In the genomic region with DNA sequence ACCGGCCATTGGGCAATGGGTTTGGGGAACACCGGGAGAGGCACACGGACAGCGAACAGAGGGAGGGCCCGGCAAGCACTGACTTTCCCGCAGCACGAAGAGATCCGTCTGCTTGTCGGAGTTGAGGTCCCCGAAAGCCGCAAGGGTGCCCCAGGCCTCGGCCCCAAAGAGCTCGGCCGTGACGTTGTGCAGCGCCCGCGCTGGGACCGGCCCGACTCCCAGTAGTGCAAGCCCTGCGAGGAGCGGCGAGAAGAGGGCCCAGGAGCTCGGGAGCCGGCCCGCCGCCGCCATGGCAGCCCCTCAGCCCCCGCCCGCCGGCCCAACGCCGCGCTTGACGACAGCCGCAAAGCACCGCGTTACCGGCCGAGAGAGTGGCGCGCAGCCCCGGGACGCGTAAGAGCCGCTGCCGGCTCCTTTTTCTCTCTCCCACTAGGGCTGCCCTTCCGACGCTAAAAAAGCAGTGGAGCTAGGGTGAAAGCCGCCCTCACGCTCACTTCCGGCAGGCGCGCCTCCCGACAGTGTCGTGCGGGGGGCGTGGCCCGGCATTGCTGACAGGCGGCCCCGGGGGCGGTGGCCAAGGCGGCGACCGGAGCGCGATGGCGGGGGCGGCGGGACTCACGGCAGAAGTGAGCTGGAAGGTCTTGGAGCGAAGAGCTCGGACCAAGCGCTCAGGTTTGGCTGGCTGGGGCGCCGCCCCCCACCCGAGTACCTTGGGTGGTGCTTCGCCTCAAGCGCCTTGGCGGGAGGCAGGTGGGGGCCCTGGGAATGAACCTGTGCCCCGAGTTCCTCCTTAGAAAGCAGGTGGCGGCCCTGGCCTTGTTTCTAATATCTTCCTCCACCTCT, we compare ENCODE assay signal across 8 cellular contexts. TPM values are rescaled to one million over a fixed set of nuclear protein-coding genes. Genes with fewer than 3 reads are reported as not detected.
A peak's percentile ranks its signal among the peaks of the same experiment; 100 is the strongest.
DNase-seq lines count a peak whose midpoint lies in the region; ATAC-seq, FAIRE-seq and TF ChIP-seq lines count a peak whose summit lies in the region.

Gene ITFG1 (minus strand): TSS at position 309 of the 843 bp plus-strand sequence. CDS start 18 bp downstream, at position 291.
Gene PHKB (plus strand): TSS at position 577 of the 843 bp plus-strand sequence. CDS start 20 bp downstream, at position 597.

- in situ Hi-C loops in HepG2 (cut with HindIII; ENCODE audit: extremely low pct_ligation_motif_present, low pct_unique_long_range_greater_than_20kb) = no loop called here

- peak within 1 kb of the TSS; percentile 82 to 100 (median 99) for H3K4me3 ChIP-seq in HepG2 (replicated peaks in 1 of 3; ENCODE audit: insufficient read depth in 1 of 3, low read depth in 2 of 3, low read length in 3 of 3)

- peak; percentile 80 to 86; a peak in 3 of 4 replicates for TF ChIP-seq POLR2A in HepG2 (IDR thresholded peaks at IDR 0.05; ENCODE audit: insufficient read depth in 1 of 2, low read depth in 2 of 2, low read length in 2 of 2)

- no peaks in the 10 kb centered on the region; a peak in 1 of 5 replicates for H3K27me3 ChIP-seq in HepG2 (ENCODE audit: control insufficient read depth in 1 of 2, insufficient read depth in 2 of 2, low read length in 2 of 2)

- peak within 1 kb of the TSS; percentile 85 for H3K4me2 ChIP-seq in HepG2 (ENCODE audit: low read depth, low read length)

- no peaks in the 10 kb centered on the region for H3K9me3 ChIP-seq in HepG2 (ENCODE audit: low read length)

- peak within 1 kb of the TSS; percentile 92 for H3K9ac ChIP-seq in HepG2 (ENCODE audit: insufficient read depth, low read depth, low read length)

- BruUV-seq in HepG2 (replicated peaks; lab: Mats Ljungman, UMichigan) = no TSS peak

- POLR2A ChIA-PET in HepG2 (lab: Yijun Ruan, JAX) = interaction anchor here (0.8 to 6.2 kb wide), 17 partner anchors 9 to 616 kb away, joined by 3 to 37 read pairs (median 9); no protein-coding TSS in a partner anchor

- FAIRE-seq in HepG2 (lab: Jason Lieb, UNC) = no peak

- ATAC-seq in HG03457 (IDR thresholded peaks at IDR 0.05; ENCODE audit: unreplicated experiment) (peak; percentile 75), HepG2 (peak; percentile 89)

- peak; percentile 78 for TF ChIP-seq RAD21 in HepG2 (CRISPR knock-in tag; IDR thresholded peaks at IDR 0.05)

- TF ChIP-seq EP300 in HepG2 (IDR thresholded peaks at IDR 0.05; ENCODE audit: low read depth in 2 of 2, low read length in 2 of 2) (peak in 1 of 2 experiments; percentile 68; a peak in 1 of 4 replicates), HepG2 (CRISPR knock-in tag; IDR thresholded peaks at IDR 0.05; ENCODE audit: borderline replicate concordance) (no peak)

- CTCF ChIA-PET in HepG2 (lab: Yijun Ruan, JAX; ENCODE audit: low intra/inter-chr PET ratio, low total read pairs) = no interaction called here

- peaks cover 66% of the 10 kb centered on the region for H3K4me1 ChIP-seq in HepG2 (ENCODE audit: insufficient read depth, low read length)

- intact Hi-C loops in HepG2 (cut with micrococcal nuclease; ENCODE audit: unreplicated experiment) = loop anchor here (2.0 to 5.0 kb wide), 2 partner anchors 38 to 319 kb away; partner anchors contain the start of gene NETO2

- H3K27ac ChIP-seq in C4-2B = peak within 1 kb of the TSS; percentile 91
- peak within 1 kb of the TSS; percentile 99 for H3K27ac ChIP-seq in HepG2 (ENCODE audit: extremely low read length, insufficient read depth, low read length)

- no peaks in the 10 kb centered on the region for H4K20me1 ChIP-seq in HepG2 (ENCODE audit: insufficient read depth, low read length)

- peak within 1 kb of the TSS; percentile 34 for H2AFZ ChIP-seq in HepG2 (ENCODE audit: low read length)

- 2% methylated on average over 29 of the region's 82 CpGs for WGBS in HepG2 (ENCODE audit: low lambda C conversion rate)

- peaks cover 41% of the 10 kb centered on the region for H3K79me2 ChIP-seq in HepG2 (ENCODE audit: insufficient read depth, low read length)

- TF ChIP-seq CTCF in C4-2B (conservative IDR thresholded peaks at IDR 0.05) = no peak
- TF ChIP-seq CTCF in HepG2 (CRISPR knock-in tag; IDR thresholded peaks at IDR 0.05) = peak; percentile 22; the same call in 1 of the 2 replicates

- DNase-seq in GM19240 (ENCODE audit: insufficient read length, low spot score) (peak; percentile 31), NCI-H748 treated with DMSO at 0.1 percent for 48 hours (lab: John Stamatoyannopoulos, UW) (peak; percentile 58), dermis blood vessel endothelial cell (peak; percentile 93), HepG2 (ENCODE audit: low spot score) (peak; percentile 92)
- DNase-seq in activated CD4-positive, alpha-beta T cell treated with anti-CD3 and anti-CD28 coated beads, Interleukin-2, amount 50 U/mL, for 48 hours = peak; percentile 93 to 94
- peak; percentile 91 to 92 for DNase-seq in stimulated activated CD4-positive, alpha-beta T cell treated with anti-CD3 and anti-CD28 coated beads, Interleukin-2, amount 100 ng/mL, for 48 hours

- peaks cover 0 to 9% of the 10 kb centered on the region in 2 experiments; a peak in 2 of 5 replicates for H3K36me3 ChIP-seq in HepG2 (replicated peaks in 1 of 2; ENCODE audit: control insufficient read depth in 1 of 2, insufficient read depth in 2 of 2, low read length in 2 of 2)

TF ChIP-seq in HepG2, 621 proteins besides CTCF, POLR2A, EP300 and RAD21 (continues in another document):
- no peak; the same call in 1 of the 2 replicates for TF ChIP-seq ZFP82 (CRISPR knock-in tag; IDR thresholded peaks at IDR 0.05; ENCODE audit: borderline replicate concordance)
- no peak for TF ChIP-seq ZNF841 (CRISPR knock-in tag; IDR thresholded peaks at IDR 0.05; ENCODE audit: borderline replicate concordance)
- TF ChIP-seq ETV5 (CRISPR knock-in tag; IDR thresholded peaks at IDR 0.05; ENCODE audit: borderline replicate concordance) = peak; percentile 94
- peak; percentile 43; the same call in 1 of the 2 replicates for TF ChIP-seq MIER3 (CRISPR knock-in tag; IDR thresholded peaks at IDR 0.05; ENCODE audit: borderline replicate concordance)

RNA-seq across cellular contexts. Expression of gene ITFG1, which starts in this region (rescaled TPM):
- total RNA-seq in dermis blood vessel endothelial cell = 50.0 and 75.4 TPM in 2 replicates
- 43.7 and 74.5 TPM in 2 replicates for total RNA-seq in HepG2 (2016; rRNA removed; fragmentation: Illumina TruSeq; extraction: Trizol)
- total RNA-seq in HepG2 (2016; cell fraction: cytosol; rRNA removed; fragmentation: Illumina TruSeq; extraction: Trizol; ENCODE audit: low read depth) = 10.6 and 11.3 TPM in 2 replicates
- total RNA-seq in HepG2 (2016; cell fraction: insoluble cytoplasmic fraction; rRNA removed; fragmentation: Illumina TruSeq; extraction: Trizol) = 41.6 and 78.2 TPM in 2 replicates
- 28.3 and 33.2 TPM in 2 replicates for total RNA-seq in HepG2 (2016; cell fraction: membrane; rRNA removed; fragmentation: Illumina TruSeq; extraction: Trizol)
- total RNA-seq in HepG2 (2016; cell fraction: nucleus; rRNA removed; fragmentation: Illumina TruSeq; extraction: Trizol) = 99.8 and 112 TPM in 2 replicates
- polyA plus RNA-seq in HepG2 (2011; rRNA removed) = 129 and 150 TPM in 2 replicates
- polyA plus RNA-seq in HepG2 (2011; cell fraction: cytosol; rRNA removed) = 61.2 and 97.7 TPM in 2 replicates
- 18.9 and 25.5 TPM in 2 replicates for polyA plus RNA-seq in HepG2 (2011; cell fraction: nucleus; rRNA removed)
- 74.2 and 93.9 TPM in 2 replicates for polyA plus RNA-seq in HepG2 (2012)
- polyA plus RNA-seq in HepG2 (2016; cell fraction: cytosol; fragmentation: Illumina TruSeq; extraction: Trizol; ENCODE audit: low read depth) = 14.2 and 16.6 TPM in 2 replicates
- polyA plus RNA-seq in HepG2 (2016; cell fraction: insoluble cytoplasmic fraction; fragmentation: Illumina TruSeq; extraction: Trizol; ENCODE audit: low read depth) = 46.8 and 47.5 TPM in 2 replicates
- 26.3 and 29.6 TPM in 2 replicates for polyA plus RNA-seq in HepG2 (2016; cell fraction: membrane; fragmentation: Illumina TruSeq; extraction: Trizol; ENCODE audit: low read depth)
- 109 and 116 TPM in 2 replicates for polyA plus RNA-seq in HepG2 (2016; cell fraction: nucleus; fragmentation: Illumina TruSeq; extraction: Trizol; ENCODE audit: insufficient read depth, low read depth)
- polyA minus RNA-seq in HepG2 (2011; rRNA and poly(A)+ RNA removed; ENCODE audit: low replicate concordance) = 21.2 and 34.6 TPM in 2 replicates
- 38.5 and 42.1 TPM in 2 replicates for polyA minus RNA-seq in HepG2 (2011; cell fraction: cytosol; rRNA and poly(A)+ RNA removed)
- 93.2 and 115 TPM in 2 replicates for polyA minus RNA-seq in HepG2 (2011; cell fraction: nucleus; rRNA and poly(A)+ RNA removed)

RNA-seq across cellular contexts. Expression of gene PHKB, which starts in this region (rescaled TPM):
- 98.7 and 98.9 TPM in 2 replicates for total RNA-seq in dermis blood vessel endothelial cell
- total RNA-seq in HepG2 (2016; rRNA removed; fragmentation: Illumina TruSeq; extraction: Trizol) = 66.0 and 95.1 TPM in 2 replicates
- total RNA-seq in HepG2 (2016; cell fraction: cytosol; rRNA removed; fragmentation: Illumina TruSeq; extraction: Trizol; ENCODE audit: low read depth) = 200 and 220 TPM in 2 replicates
- total RNA-seq in HepG2 (2016; cell fraction: insoluble cytoplasmic fraction; rRNA removed; fragmentation: Illumina TruSeq; extraction: Trizol) = 58.0 and 93.2 TPM in 2 replicates
- total RNA-seq in HepG2 (2016; cell fraction: membrane; rRNA removed; fragmentation: Illumina TruSeq; extraction: Trizol) = 88.4 and 98.7 TPM in 2 replicates
- 84.8 and 101 TPM in 2 replicates for total RNA-seq in HepG2 (2016; cell fraction: nucleus; rRNA removed; fragmentation: Illumina TruSeq; extraction: Trizol)
- 62.4 and 80.8 TPM in 2 replicates for polyA plus RNA-seq in HepG2 (2011; rRNA removed)
- 25.3 and 40.2 TPM in 2 replicates for polyA plus RNA-seq in HepG2 (2011; cell fraction: cytosol; rRNA removed)
- 78.9 and 86.4 TPM in 2 replicates for polyA plus RNA-seq in HepG2 (2011; cell fraction: nucleus; rRNA removed)
- 46.4 and 75.5 TPM in 2 replicates for polyA plus RNA-seq in HepG2 (2012)
- 9.5 and 12.2 TPM in 2 replicates for polyA plus RNA-seq in HepG2 (2016; cell fraction: cytosol; fragmentation: Illumina TruSeq; extraction: Trizol; ENCODE audit: low read depth)
- polyA plus RNA-seq in HepG2 (2016; cell fraction: insoluble cytoplasmic fraction; fragmentation: Illumina TruSeq; extraction: Trizol; ENCODE audit: low read depth) = 93.2 and 94.4 TPM in 2 replicates
- 31.8 and 34.3 TPM in 2 replicates for polyA plus RNA-seq in HepG2 (2016; cell fraction: membrane; fragmentation: Illumina TruSeq; extraction: Trizol; ENCODE audit: low read depth)
- 81.2 and 89.2 TPM in 2 replicates for polyA plus RNA-seq in HepG2 (2016; cell fraction: nucleus; fragmentation: Illumina TruSeq; extraction: Trizol; ENCODE audit: insufficient read depth, low read depth)
- polyA minus RNA-seq in HepG2 (2011; rRNA and poly(A)+ RNA removed; ENCODE audit: low replicate concordance) = 88.9 and 99.3 TPM in 2 replicates
- 53.6 and 56.7 TPM in 2 replicates for polyA minus RNA-seq in HepG2 (2011; cell fraction: cytosol; rRNA and poly(A)+ RNA removed)
- 321 and 334 TPM in 2 replicates for polyA minus RNA-seq in HepG2 (2011; cell fraction: nucleus; rRNA and poly(A)+ RNA removed)

Comparison
In these comparisons a context has a peak if more than half of its experiments do, and no peak if none do; other contexts are left out.
1. Peak in every context shown above with its lines: DNase-seq, ATAC-seq, H3K4me3 ChIP-seq and H3K27ac ChIP-seq.
2. DNase-seq: peak in every context shown above with its lines; median percentile 94 in activated CD4-positive, alpha-beta T cell treated with anti-CD3 and anti-CD28 coated beads, Interleukin-2, amount 50 U/mL, for 48 hours; 93 in dermis blood vessel endothelial cell; 92 in HepG2; 92 in stimulated activated CD4-positive, alpha-beta T cell treated with anti-CD3 and anti-CD28 coated beads, Interleukin-2, amount 100 ng/mL, for 48 hours; 58 in NCI-H748 treated with DMSO at 0.1 percent for 48 hours; 31 in GM19240.